ENCODE assay signal across 10 cellular contexts in genomic region chr3:4588410-4588809, GRCh38.
DNase-seq lines count a peak whose midpoint lies in the region; ATAC-seq, FAIRE-seq and TF ChIP-seq lines count a peak whose summit lies in the region.
"Had no signal": no experiment of that assay in that cellular context is flagged by ENCODE, and none has a peak within 500 bp of the region (broad histone marks: within the 10 kb centered on the region; RNA-seq: fewer than 3 reads in every experiment).

No MANE protein-coding gene starts in this region.

- DNase-seq in AG10803 (ENCODE audit: low read depth) (peak; percentile 31), HFFc6 (peak; percentile 69), astrocyte (ENCODE audit: low read depth) (peak; percentile 62), keratinocyte (ENCODE audit: low read depth, low spot score) (peak; percentile 9), NCI-H526 treated with DMSO at 0.1 percent for 48 hours (lab: John Stamatoyannopoulos, UW) (no peak), GM13977 (ENCODE audit: low spot score) (no peak)
- DNase-seq: endodermal cell, naive B cell had no signal

- H3K36me3 ChIP-seq in astrocyte (ENCODE audit: insufficient read depth, low read length): no peaks in the 10 kb centered on the region
- no peaks in the 10 kb centered on the region for H3K36me3 ChIP-seq in keratinocyte (ENCODE audit: control insufficient read depth in 2 of 2, extremely low read depth in 1 of 2, insufficient read depth in 2 of 2, low read length in 2 of 2)

- H4K20me1 ChIP-seq in astrocyte (ENCODE audit: insufficient read depth, low read length) (peaks cover 4% of the 10 kb centered on the region), keratinocyte (ENCODE audit: control insufficient read depth, extremely low read depth, insufficient read depth, low read length) (no peaks in the 10 kb centered on the region)

- H3K4me3 Mint-ChIP-seq in HFFc6: no peak overlapping the region
- H3K4me3 Mint-ChIP-seq in astrocyte (ENCODE audit: unreplicated experiment): no peak overlapping the region
- H3K4me3 Mint-ChIP-seq: endodermal cell had no signal

- no peak overlapping the region for H3K4me3 ChIP-seq in AG10803 (ENCODE audit: low read length)
- H3K4me3 ChIP-seq in astrocyte (ENCODE audit: insufficient read depth, low read depth, low read length): no peak overlapping the region
- H3K4me3 ChIP-seq in keratinocyte (ENCODE audit: control insufficient read depth in 2 of 3, extremely low read depth in 1 of 3, insufficient read depth in 2 of 3, low read depth in 1 of 3, low read length in 3 of 3): no peak overlapping the region

- FAIRE-seq in astrocyte (lab: Jason Lieb, UNC) (no peak), keratinocyte (lab: Jason Lieb, UNC) (peak; percentile 77)

- ATAC-seq in GM18907 (IDR thresholded peaks at IDR 0.05; ENCODE audit: unreplicated experiment) (no peak), GM19023 (IDR thresholded peaks at IDR 0.05; ENCODE audit: unreplicated experiment) (no peak)

- in situ Hi-C loops in GM13977 (cut with MboI; ENCODE audit: low pct_unique_long_range_greater_than_20kb, low sequenced_read_pairs, unreplicated experiment): no loop called here

- H3K27me3 Mint-ChIP-seq in HFFc6 (ENCODE audit: insufficient read depth): peaks cover 6% of the 10 kb centered on the region
- H3K27me3 Mint-ChIP-seq in astrocyte (ENCODE audit: low read depth, unreplicated experiment): no peaks in the 10 kb centered on the region
- H3K27me3 Mint-ChIP-seq: naive B cell had no signal

- no peaks in the 10 kb centered on the region for H3K27me3 ChIP-seq in astrocyte (ENCODE audit: insufficient read depth, low read length)
- H3K27me3 ChIP-seq in keratinocyte (ENCODE audit: control insufficient read depth, extremely low read depth, insufficient read depth, low read length): no peaks in the 10 kb centered on the region

- no peaks in the 10 kb centered on the region for H3K9me1 ChIP-seq in keratinocyte (ENCODE audit: control insufficient read depth, extremely low read depth, insufficient read depth, low read length)

- TF ChIP-seq CTCF in AG10803 (conservative IDR thresholded peaks at IDR 0.05; ENCODE audit: low read length): no peak
- TF ChIP-seq CTCF in HFFc6 (IDR thresholded peaks at IDR 0.05): no peak
- TF ChIP-seq CTCF in astrocyte (IDR thresholded peaks at IDR 0.05; ENCODE audit: insufficient read depth, low read depth, low read length): no peak
- TF ChIP-seq CTCF in keratinocyte (optimal IDR thresholded peaks at IDR 0.05 in 1 of 3, IDR thresholded peaks at IDR 0.05 in 1 of 3, conservative IDR thresholded peaks at IDR 0.05 in 1 of 3; ENCODE audit: extremely low read depth in 1 of 3, insufficient read depth in 2 of 3, low read length in 3 of 3): no peak
- TF ChIP-seq CTCF in GM13977 (IDR thresholded peaks at IDR 0.05; ENCODE audit: extremely low read depth, insufficient read depth, missing control alignments): no peak

- H3K4me1 ChIP-seq in astrocyte (ENCODE audit: insufficient read depth, low read length) (peaks cover 5% of the 10 kb centered on the region), keratinocyte (ENCODE audit: control insufficient read depth, extremely low read depth, insufficient read depth, low read length) (peaks cover 14% of the 10 kb centered on the region)

- H2AFZ ChIP-seq in astrocyte (ENCODE audit: low read depth, low read length) (no peak overlapping the region), keratinocyte (ENCODE audit: control insufficient read depth, low read length) (no peak overlapping the region)

- H3K9ac ChIP-seq in astrocyte (ENCODE audit: low read length): no peak overlapping the region
- H3K9ac ChIP-seq in keratinocyte (ENCODE audit: control insufficient read depth, extremely low read depth, insufficient read depth, low read length): no peak overlapping the region

- H3K27ac Mint-ChIP-seq in HFFc6 (peak overlapping the region; percentile 27), astrocyte (ENCODE audit: unreplicated experiment) (no peak overlapping the region)
- H3K27ac Mint-ChIP-seq: endodermal cell had no signal

- H3K9me3 Mint-ChIP-seq in HFFc6: no peaks in the 10 kb centered on the region
- peaks cover 4% of the 10 kb centered on the region for H3K9me3 Mint-ChIP-seq in astrocyte (ENCODE audit: unreplicated experiment)
- H3K9me3 Mint-ChIP-seq: endodermal cell had no signal

- H3K4me2 ChIP-seq in astrocyte (ENCODE audit: low read length) (no peak overlapping the region), keratinocyte (ENCODE audit: control insufficient read depth, extremely low read depth, insufficient read depth, low read depth, low read length) (peak overlapping the region; percentile 9)

- H3K4me1 Mint-ChIP-seq in HFFc6 (ENCODE audit: low read depth): peaks cover 27% of the 10 kb centered on the region
- H3K4me1 Mint-ChIP-seq in astrocyte (ENCODE audit: low read depth, unreplicated experiment): peaks cover 15% of the 10 kb centered on the region

- H3K9me3 ChIP-seq in astrocyte (ENCODE audit: insufficient read depth, low read depth, low read length) (no peaks in the 10 kb centered on the region), keratinocyte (ENCODE audit: control insufficient read depth, low read depth, low read length) (no peaks in the 10 kb centered on the region)

- H3K79me2 ChIP-seq in astrocyte (ENCODE audit: insufficient read depth, low read length) (no peaks in the 10 kb centered on the region), keratinocyte (ENCODE audit: control insufficient read depth, insufficient read depth, low read length) (no peaks in the 10 kb centered on the region)

- H3K27ac ChIP-seq in astrocyte (ENCODE audit: low read depth, low read length): no peak overlapping the region
- no peak overlapping the region for H3K27ac ChIP-seq in keratinocyte (ENCODE audit: control insufficient read depth, insufficient read depth, low read length)

- no peaks in the 10 kb centered on the region; the same call in 1 of the 2 replicates for H3K36me3 Mint-ChIP-seq in HFFc6 (ENCODE audit: low read depth)
- no peaks in the 10 kb centered on the region for H3K36me3 Mint-ChIP-seq in astrocyte (ENCODE audit: low read depth, unreplicated experiment)

- dilution Hi-C loops in keratinocyte (cut with MboI; ENCODE audit: extremely low pct_ligation_motif_present, low sequenced_read_pairs): no loop called here

Comparison
In these comparisons a context has a peak if more than half of its experiments do, and no peak if none do; other contexts are left out.
1. DNase-seq: peak in AG10803 (single experiment), HFFc6 (single experiment), astrocyte (single experiment) and keratinocyte (single experiment); none in NCI-H526 treated with DMSO at 0.1 percent for 48 hours (single experiment) and GM13977 (single experiment).